In genomic region chr13:39462456-39462855, GRCh38 we compare ENCODE assay signal across 18 cellular contexts.
DNase-seq lines count a peak whose midpoint lies in the region; ATAC-seq and TF ChIP-seq lines count a peak whose summit lies in the region.
"Had no signal": no experiment of that assay in that cellular context is flagged by ENCODE, and none has a peak within 500 bp of the region (broad histone marks: within the 10 kb centered on the region; RNA-seq: fewer than 3 reads in every experiment).

No MANE protein-coding gene starts in this region.

- CTCF ChIA-PET in IMR-90 (lab: Yijun Ruan, JAX) = interaction anchor here (0.6 kb wide), 1 partner anchor 241 kb away, joined by 4 read pairs; no protein-coding TSS in a partner anchor

- in situ Hi-C loops in IMR-90 (cut with MboI; ENCODE audit: low sequenced_read_pairs) = no loop called here

- dilution Hi-C loops in IMR-90 (cut with HindIII; ENCODE audit: low sequenced_read_pairs, unreplicated experiment) = no loop called here

- no peak overlapping the region; the same call in 1 of the 2 replicates for H2BK20ac ChIP-seq in IMR-90 (ENCODE audit: low read depth, low read length)

- intact Hi-C loops in IMR-90 (cut with micrococcal nuclease) (loop anchor here (5.0 kb wide), 1 partner anchor 65 kb away; no protein-coding TSS in a partner anchor), ascending aorta (cut with DNase I) (no loop called here), left ventricle myocardium inferior (cut with micrococcal nuclease) (no loop called here)

- H3K4ac ChIP-seq in IMR-90 (ENCODE audit: low read depth, low read length) = peak overlapping the region; percentile 35; the same call in 1 of the 2 replicates

- H3K9ac ChIP-seq in IMR-90 (ENCODE audit: low read depth, low read length) = no peak overlapping the region
- H3K9ac ChIP-seq: BLaER1 treated with 17β-estradiol and CSF1 and Interleukin-3, amounts not matched to agents 10 nM and 100 nM had no signal

- H2AFZ ChIP-seq in IMR-90 (replicated peaks; ENCODE audit: low read length, poor library complexity) = no peak overlapping the region

- H2BK120ac ChIP-seq in IMR-90 (ENCODE audit: low read depth, low read length) = peak overlapping the region; percentile 37; the same call in 1 of the 2 replicates

- no peak overlapping the region for H3K56ac ChIP-seq in IMR-90 (ENCODE audit: extremely low read depth, insufficient read depth, low read length)

- POLR2A ChIA-PET in IMR-90 (lab: Charles Lee; ENCODE audit: unreplicated experiment) = no interaction called here

- H4K20me1 ChIP-seq in IMR-90 (ENCODE audit: insufficient read depth, low read length) = no peaks in the 10 kb centered on the region; the same call in 1 of the 2 replicates
- H4K20me1 ChIP-seq: BLaER1 treated with 17β-estradiol and CSF1 and Interleukin-3, amounts not matched to agents 10 nM and 100 nM had no signal

- no peaks in the 10 kb centered on the region for H3K36me3 ChIP-seq in IMR-90 (ENCODE audit: control insufficient read depth, insufficient read depth, low read length)
- H3K36me3 ChIP-seq in ascending aorta = peaks cover 0 to 3% of the 10 kb centered on the region in 2 donors
- H3K36me3 ChIP-seq in left ventricle myocardium inferior = no peaks in the 10 kb centered on the region
- H3K36me3 ChIP-seq: BLaER1 treated with 17β-estradiol and CSF1 and Interleukin-3, amounts not matched to agents 10 nM and 100 nM; brain microvascular endothelial cell; gastrocnemius medialis; ovary had no signal

- no peak for TF ChIP-seq CTCF in IMR-90 (conservative IDR thresholded peaks at IDR 0.05; ENCODE audit: low read depth, low read length)
- TF ChIP-seq CTCF in ascending aorta (IDR thresholded peaks at IDR 0.05) = no peak
- no peak for TF ChIP-seq CTCF in left ventricle myocardium inferior (IDR thresholded peaks at IDR 0.05; ENCODE audit: borderline replicate concordance)

- peak overlapping the region; percentile 37; the same call in 1 of the 2 replicates for H3K27ac ChIP-seq in IMR-90 (ENCODE audit: insufficient read depth, low read length)
- H3K27ac ChIP-seq in ascending aorta = peak overlapping the region; percentile 15 to 20
- H3K27ac ChIP-seq in left ventricle myocardium inferior (replicated peaks) = peak overlapping the region; percentile 70
- H3K27ac ChIP-seq: BLaER1 treated with 17β-estradiol and CSF1 and Interleukin-3, amounts not matched to agents 10 nM and 100 nM; brain microvascular endothelial cell; gastrocnemius medialis; ovary had no signal

- no TSS peak for BruUV-seq in IMR-90 (replicated peaks; lab: Mats Ljungman, UMichigan)

- peak; percentile 55 for ATAC-seq in IMR-90 (ENCODE audit: low read depth)
- no peak for ATAC-seq in HG02642 (IDR thresholded peaks at IDR 0.05; ENCODE audit: poor library complexity, unreplicated experiment)
- ATAC-seq: gastrocnemius medialis; HCT116; stimulated activated naive CD8-positive, alpha-beta T cell treated with anti-CD3 and anti-CD28 coated beads, Interleukin-15, amount 100 ng/mL, for 72 hours had no signal

- H3K18ac ChIP-seq in IMR-90 (ENCODE audit: low read depth, low read length) = peak overlapping the region; percentile 61; the same call in 1 of the 2 replicates

- H2BK15ac ChIP-seq in IMR-90 (ENCODE audit: low read depth, low read length) = 0 out of 3 replicates have a peak overlapping the region, but pooled peaks have one; percentile 16

- H3K9me3 ChIP-seq in IMR-90 (ENCODE audit: control insufficient read depth, insufficient read depth, low read length) (no peaks in the 10 kb centered on the region), ascending aorta (no peaks in the 10 kb centered on the region), left ventricle myocardium inferior (replicated peaks) (peaks cover 2% of the 10 kb centered on the region)
- H3K9me3 ChIP-seq: gastrocnemius medialis, ovary had no signal

- peaks cover 15 to 18% of the 10 kb centered on the region in 2 experiments for H3K79me1 ChIP-seq in IMR-90 (ENCODE audit: low read depth in 1 of 2, low read length in 2 of 2)

- peak overlapping the region; percentile 22; the same call in 1 of the 2 replicates for H3K4me2 ChIP-seq in IMR-90 (ENCODE audit: low read depth, low read length)
- H3K4me2 ChIP-seq: BLaER1 treated with 17β-estradiol and CSF1 and Interleukin-3, amounts not matched to agents 10 nM and 100 nM had no signal

- H3K9me1 ChIP-seq in IMR-90 (ENCODE audit: insufficient read depth, low read length) = no peaks in the 10 kb centered on the region; the same call in 1 of the 2 replicates

- H4K8ac ChIP-seq in IMR-90 (ENCODE audit: low read depth in 2 of 2, low read length in 2 of 2) = 0 out of 4 replicates have a peak overlapping the region, but pooled peaks of 1 of the 2 experiments have one; percentile 0

- 0 out of 2 replicates have a peak overlapping the region, but pooled peaks have one; percentile 17 for H4K91ac ChIP-seq in IMR-90 (ENCODE audit: insufficient read depth, low read depth, low read length)

- no peak overlapping the region for H3K14ac ChIP-seq in IMR-90 (replicated peaks; ENCODE audit: low read depth, low read length)

- H3K4me3 ChIP-seq in IMR-90 (ENCODE audit: insufficient read depth, low read depth, low read length) (no peak overlapping the region), ascending aorta (no peak overlapping the region), left ventricle myocardium inferior (peak overlapping the region; percentile 26)
- H3K4me3 ChIP-seq: BLaER1 treated with 17β-estradiol and CSF1 and Interleukin-3, amounts not matched to agents 10 nM and 100 nM; gastrocnemius medialis; ovary had no signal

- H2AK9ac ChIP-seq in IMR-90 (replicated peaks; ENCODE audit: low read depth, low read length, poor library complexity) = no peak overlapping the region

- TF ChIP-seq RAD21 in IMR-90 (IDR thresholded peaks at IDR 0.05; ENCODE audit: low read length) = no peak

- H2BK5ac ChIP-seq in IMR-90 (ENCODE audit: low read depth, low read length, poor library complexity, severe bottlenecking) = peak overlapping the region; percentile 55

- H3K4me1 ChIP-seq in IMR-90 (ENCODE audit: control insufficient read depth, insufficient read depth, low read length) (peaks cover 8% of the 10 kb centered on the region), ascending aorta (peaks cover 0 to 10% of the 10 kb centered on the region in 2 donors), left ventricle myocardium inferior (peaks cover 84% of the 10 kb centered on the region)
- H3K4me1 ChIP-seq: BLaER1 treated with 17β-estradiol and CSF1 and Interleukin-3, amounts not matched to agents 10 nM and 100 nM had no signal

- DNase-seq in IMR-90 (no peak), ascending aorta (ENCODE audit: low spot score in 2 of 2) (no peak), left ventricle myocardium inferior (no peak), renal cortical epithelial cell (ENCODE audit: low read depth) (peak; percentile 16)
- DNase-seq in activated CD8-positive, alpha-beta memory T cell treated with anti-CD3 and anti-CD28 coated beads for 24 hours = no peak
- no peak for DNase-seq in activated naive CD4-positive, alpha-beta T cell treated with Interleukin-2 at 50 U/mL for 16 hours
- DNase-seq: activated CD4-positive, alpha-beta T cell treated with anti-CD3 and anti-CD28 coated beads, Interleukin-2, amount 50 U/mL, for 4 hours; brain microvascular endothelial cell; DMS79 treated with DMSO at 0.1 percent for 48 hours; effector memory CD4-positive, alpha-beta T cell; gastrocnemius medialis; NCI-H1092; NCI-H2227 treated with DMSO at 0.1 percent for 48 hours; ovary; stimulated activated naive CD8-positive, alpha-beta T cell treated with anti-CD3 and anti-CD28 coated beads, Interleukin-15, amount 100 ng/mL, for 72 hours had no signal

- H3K27me3 ChIP-seq in IMR-90 (ENCODE audit: control insufficient read depth, insufficient read depth, low read length) (no peaks in the 10 kb centered on the region), ascending aorta (no peaks in the 10 kb centered on the region), left ventricle myocardium inferior (ENCODE audit: low read depth) (no peaks in the 10 kb centered on the region)
- H3K27me3 ChIP-seq: BLaER1 treated with 17β-estradiol and CSF1 and Interleukin-3, amounts not matched to agents 10 nM and 100 nM; brain microvascular endothelial cell; gastrocnemius medialis; ovary had no signal

- WGBS in IMR-90 (ENCODE audit: extremely low coverage in 2 of 2, insufficient read length in 1 of 2), 2 experiments = no CpG with 5 or more reads among the region's 2 CpGs

- H2AK5ac ChIP-seq in IMR-90 (ENCODE audit: low read depth, low read length) = no peak overlapping the region

- TF ChIP-seq POLR2A in IMR-90 (IDR thresholded peaks at IDR 0.05; ENCODE audit: low read depth, low read length) = no peak

- 0 out of 2 replicates have a peak overlapping the region, but pooled peaks have one; percentile 42 for H3K23ac ChIP-seq in IMR-90 (ENCODE audit: low read depth, low read length)

- H4K5ac ChIP-seq in IMR-90 (ENCODE audit: low read depth, low read length) = peak overlapping the region; percentile 44; the same call in 1 of the 2 replicates

TF ChIP-seq in IMR-90, 13 proteins besides CTCF, POLR2A, EP300 and RAD21 (continues in another document):
- TF ChIP-seq BHLHE40 (IDR thresholded peaks at IDR 0.05; ENCODE audit: low read depth, low read length) (no peak), MAFK (IDR thresholded peaks at IDR 0.05; ENCODE audit: low read depth, low read length) (no peak), MAZ (IDR thresholded peaks at IDR 0.05; ENCODE audit: borderline replicate concordance, low read depth, low read length) (no peak), FOS (IDR thresholded peaks at IDR 0.05; ENCODE audit: low read depth, low read length) (no peak), SMC3 (IDR thresholded peaks at IDR 0.05; ENCODE audit: low read depth, low read length) (no peak), RCOR1 (IDR thresholded peaks at IDR 0.05; ENCODE audit: insufficient replicate concordance, low read length) (no peak), NFE2L2 (IDR thresholded peaks at IDR 0.05; ENCODE audit: low read depth, low read length) (no peak)
- TF ChIP-seq, protein P1, sequence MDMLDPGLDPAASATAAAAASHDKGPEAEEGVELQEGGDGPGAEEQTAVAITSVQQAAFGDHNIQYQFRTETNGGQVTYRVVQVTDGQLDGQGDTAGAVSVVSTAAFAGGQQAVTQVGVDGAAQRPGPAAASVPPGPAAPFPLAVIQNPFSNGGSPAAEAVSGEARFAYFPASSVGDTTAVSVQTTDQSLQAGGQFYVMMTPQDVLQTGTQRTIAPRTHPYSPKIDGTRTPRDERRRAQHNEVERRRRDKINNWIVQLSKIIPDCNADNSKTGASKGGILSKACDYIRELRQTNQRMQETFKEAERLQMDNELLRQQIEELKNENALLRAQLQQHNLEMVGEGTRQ (IDR thresholded peaks at IDR 0.05; ENCODE audit: low read depth, low read length) = no peak

Comparison
In these comparisons a context has a peak if more than half of its experiments do, and no peak if none do; other contexts are left out.
1. H3K27ac ChIP-seq: peak in every context shown above with its lines; median percentile 70 in left ventricle myocardium inferior; 37 in IMR-90; 18 in ascending aorta.